1 cellular context compared by ENCODE assay signal in genomic region chr21:44611551-44611950, GRCh38.
A peak's percentile ranks its signal among the peaks of the same experiment; 100 is the strongest.
TF ChIP-seq lines count a peak whose summit lies in the region.

No MANE protein-coding gene starts in this region.

TF ChIP-seq in K562, 482 proteins besides CTCF, POLR2A, EP300 and RAD21:
- peak; percentile 92 for TF ChIP-seq ZNF707 (CRISPR knock-in tag; conservative IDR thresholded peaks at IDR 0.05)
- no peak for TF ChIP-seq REST (CRISPR knock-in tag; IDR thresholded peaks at IDR 0.05; ENCODE audit: low read depth)
